13 cellular contexts compared by ENCODE assay signal in the genomic region with DNA sequence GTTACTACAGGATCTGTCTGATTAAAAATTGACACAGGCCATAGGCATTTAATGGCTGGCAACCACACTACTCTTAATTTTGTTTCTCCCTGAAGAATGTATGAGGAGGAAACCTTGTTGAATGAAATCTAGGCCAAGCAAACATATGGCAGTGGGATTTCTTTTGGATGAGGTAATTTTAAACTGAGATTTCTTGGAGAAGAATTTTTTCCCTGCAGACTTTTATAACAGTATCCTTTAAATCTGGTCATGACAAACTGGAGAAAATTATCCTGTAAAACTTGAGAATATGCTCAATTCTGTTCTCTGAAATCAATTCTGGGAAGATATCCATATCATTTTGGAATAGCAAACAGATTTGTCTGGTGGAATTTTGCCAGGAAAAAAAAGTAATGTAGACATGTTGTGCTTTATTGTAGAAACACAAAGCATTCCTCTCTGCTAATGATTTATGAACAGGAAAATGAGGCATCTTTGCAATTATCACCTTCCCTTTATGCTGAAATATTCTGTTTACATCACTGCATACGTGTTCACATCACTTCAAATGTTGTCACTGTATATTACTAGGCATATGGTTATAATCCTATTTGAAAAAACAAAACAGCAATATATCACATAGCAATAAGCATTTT.
A peak's percentile ranks its signal among the peaks of the same experiment; 100 is the strongest.
DNase-seq lines count a peak whose midpoint lies in the region; TF ChIP-seq lines count a peak whose summit lies in the region.
"Had no signal": no experiment of that assay in that cellular context is flagged by ENCODE, and none has a peak within 500 bp of the region (broad histone marks: within the 10 kb centered on the region; RNA-seq: fewer than 3 reads in every experiment).

No MANE protein-coding gene starts in this region.

- intact Hi-C loops in breast epithelium (cut with DNase I; ENCODE audit: low total_unique reads): no loop called here

- TF ChIP-seq CTCF in chondrocyte (IDR thresholded peaks at IDR 0.05) (no peak), breast epithelium (IDR thresholded peaks at IDR 0.05) (no peak)

- no peak overlapping the region for H3K4me3 Mint-ChIP-seq in chondrocyte (ENCODE audit: unreplicated experiment)
- H3K4me3 Mint-ChIP-seq: activated naive CD8-positive, alpha-beta T cell treated with anti-CD3 and anti-CD28 coated beads for 36 hours; CD4-positive, CD25-positive, alpha-beta regulatory T cell; stimulated activated naive CD8-positive, alpha-beta T cell treated with anti-CD3 and anti-CD28 coated beads, Interleukin-15, amount 100 ng/mL, for 72 hours had no signal

- H3K4me1 ChIP-seq in mesodermal cell (ENCODE audit: control insufficient read depth, insufficient read depth, low read length, poor library complexity, severe bottlenecking): no peaks in the 10 kb centered on the region
- no peaks in the 10 kb centered on the region for H3K4me1 ChIP-seq in breast epithelium

- H3K9me3 ChIP-seq in mesodermal cell (ENCODE audit: control insufficient read depth, low read length) (no peaks in the 10 kb centered on the region), breast epithelium (no peaks in the 10 kb centered on the region)

- H3K27ac Mint-ChIP-seq in chondrocyte (ENCODE audit: unreplicated experiment): peak overlapping the region; percentile 76
- H3K27ac Mint-ChIP-seq: activated naive CD8-positive, alpha-beta T cell treated with anti-CD3 and anti-CD28 coated beads for 36 hours; CD4-positive, CD25-positive, alpha-beta regulatory T cell; stimulated activated naive CD8-positive, alpha-beta T cell treated with anti-CD3 and anti-CD28 coated beads, Interleukin-15, amount 100 ng/mL, for 72 hours had no signal

- peaks cover 42% of the 10 kb centered on the region for H3K4me1 Mint-ChIP-seq in chondrocyte (ENCODE audit: low read depth)
- H3K4me1 Mint-ChIP-seq: activated naive CD8-positive, alpha-beta T cell treated with anti-CD3 and anti-CD28 coated beads for 36 hours; CD4-positive, CD25-positive, alpha-beta regulatory T cell; stimulated activated naive CD8-positive, alpha-beta T cell treated with anti-CD3 and anti-CD28 coated beads, Interleukin-15, amount 100 ng/mL, for 72 hours had no signal

- TF ChIP-seq POLR2A in breast epithelium (IDR thresholded peaks at IDR 0.05): no peak

- H3K4me3 ChIP-seq in mesodermal cell (ENCODE audit: extremely low read depth, insufficient read depth, low read length, poor library complexity, severe bottlenecking): no peak overlapping the region
- no peak overlapping the region for H3K4me3 ChIP-seq in breast epithelium

- DNase-seq in AG20443 (ENCODE audit: low spot score) (peak; percentile 52), NCI-H2171 (lab: John Stamatoyannopoulos, UW) (peak; percentile 5), chondrocyte (ENCODE audit: low spot score) (no peak), pons (ENCODE audit: low spot score) (no peak), breast epithelium (ENCODE audit: low spot score in 2 of 2) (no peak)
- no peak for DNase-seq in activated CD8-positive, alpha-beta memory T cell treated with anti-CD3 and anti-CD28 coated beads, Interleukin-2, amount 50 U/mL, for 4 hours
- no peak for DNase-seq in stimulated activated CD4-positive, alpha-beta T cell treated with anti-CD3 and anti-CD28 coated beads, Interleukin-4, amount 100 ng/mL, for 24 hours
- DNase-seq: activated naive CD8-positive, alpha-beta T cell treated with anti-CD3 and anti-CD28 coated beads for 36 hours; CD4-positive, CD25-positive, alpha-beta regulatory T cell; kidney; stimulated activated CD4-positive, alpha-beta T cell treated with anti-CD3 and anti-CD28 coated beads, Interleukin-2, amount 100 ng/mL, for 24 hours; stimulated activated naive CD8-positive, alpha-beta T cell treated with anti-CD3 and anti-CD28 coated beads, Interleukin-15, amount 100 ng/mL, for 72 hours had no signal

- H3K36me3 ChIP-seq in mesodermal cell (ENCODE audit: control insufficient read depth, insufficient read depth, low read length) (no peaks in the 10 kb centered on the region), breast epithelium (no peaks in the 10 kb centered on the region)

- no peaks in the 10 kb centered on the region for H3K36me3 Mint-ChIP-seq in chondrocyte (ENCODE audit: low read depth)
- H3K36me3 Mint-ChIP-seq: CD4-positive, CD25-positive, alpha-beta regulatory T cell had no signal

- H3K27me3 ChIP-seq in breast epithelium: no peaks in the 10 kb centered on the region

- peak overlapping the region; percentile 39 for H3K27ac ChIP-seq in mesodermal cell (ENCODE audit: low read depth, low read length, severe bottlenecking)
- H3K27ac ChIP-seq in breast epithelium: no peak overlapping the region

- H3K27me3 Mint-ChIP-seq in chondrocyte (ENCODE audit: low read depth): no peaks in the 10 kb centered on the region
- H3K27me3 Mint-ChIP-seq: activated naive CD8-positive, alpha-beta T cell treated with anti-CD3 and anti-CD28 coated beads for 36 hours had no signal

- WGBS in mesodermal cell (ENCODE audit: insufficient coverage in 2 of 2), 2 experiments: no CpG with 5 or more reads among the region's 1 CpG

- peaks cover 2% of the 10 kb centered on the region for H3K9me3 Mint-ChIP-seq in chondrocyte (ENCODE audit: low read depth)

Comparison
In these comparisons a context has a peak if more than half of its experiments do, and no peak if none do; other contexts are left out.
1. DNase-seq: peak in AG20443 (single experiment) and NCI-H2171 (single experiment); none in chondrocyte (single experiment), pons (single experiment), activated CD8-positive, alpha-beta memory T cell treated with anti-CD3 and anti-CD28 coated beads, Interleukin-2, amount 50 U/mL, for 4 hours (single experiment), breast epithelium (0 of 2) and stimulated activated CD4-positive, alpha-beta T cell treated with anti-CD3 and anti-CD28 coated beads, Interleukin-4, amount 100 ng/mL, for 24 hours (single experiment).